Comparison of ENCODE assay signal across 10 cellular contexts in the genomic region with DNA sequence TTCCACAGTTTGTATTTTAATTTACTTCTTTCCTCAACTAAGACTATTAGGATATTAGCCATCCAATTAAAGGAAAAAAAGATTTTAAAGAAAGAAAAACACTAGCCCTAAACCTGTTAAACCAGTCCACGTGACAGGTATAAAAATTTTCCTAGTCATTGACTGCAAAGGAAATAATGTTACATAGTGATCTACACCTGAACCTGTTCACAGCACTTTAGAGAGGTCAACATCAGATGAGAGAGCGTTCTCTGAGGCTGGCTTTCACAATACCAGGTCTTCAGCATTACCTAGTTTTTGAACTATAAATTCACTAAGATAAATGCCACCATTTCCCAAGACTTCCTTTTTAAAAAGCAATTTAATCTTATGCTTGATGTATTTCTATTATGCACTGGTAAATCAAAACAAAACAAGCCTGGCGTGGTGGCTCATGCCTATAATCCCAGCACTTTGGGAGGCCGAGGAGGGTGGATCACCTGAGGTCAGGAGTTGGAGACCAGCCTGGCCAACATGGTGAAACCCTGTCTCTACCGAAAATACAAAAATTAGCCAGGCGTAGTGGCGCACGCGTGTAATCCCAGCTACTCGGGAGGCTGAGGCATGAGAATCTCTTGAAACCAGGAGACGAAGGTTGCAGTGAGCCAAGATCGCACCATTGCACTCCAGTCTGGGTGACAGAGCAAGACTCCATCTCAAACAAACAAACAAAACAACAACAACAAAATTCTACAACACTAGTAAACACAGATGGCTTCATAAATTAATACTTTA. TPM values are rescaled to one million over a fixed set of nuclear protein-coding genes. Genes with fewer than 3 reads are reported as not detected.
DNase-seq lines count a peak whose midpoint lies in the region; ATAC-seq and TF ChIP-seq lines count a peak whose summit lies in the region.
"Not testable (repeated sequence)": the region's sequence is repeated elsewhere in the genome, so short reads cannot be mapped to it uniquely, and the experiment has no call there.
"Had no signal": no experiment of that assay in that cellular context is flagged by ENCODE, and none has a peak within 500 bp of the region (broad histone marks: within the 10 kb centered on the region; RNA-seq: fewer than 3 reads in every experiment).

No MANE protein-coding gene starts in this region.

- not testable (repeated sequence) for H2AFZ ChIP-seq in Loucy (ENCODE audit: low read length)

- H3K36me3 ChIP-seq in ES-I3 (ENCODE audit: insufficient read depth, low read length); Loucy (ENCODE audit: insufficient read depth, low read length); right lobe of liver; prostate gland: not testable (repeated sequence)

- H3K9me3 Mint-ChIP-seq in T-helper 1 cell treated with Interleukin-12 subunit alpha and Interleukin-12 subunit beta and Interleukin-4 antibody, amounts not matched to agents 30 μg/mL and 1 μg/mL, for 36 hours; activated naive CD8-positive, alpha-beta T cell (ENCODE audit: low read depth): not testable (repeated sequence)

- H3K4me1 ChIP-seq in ES-I3 (ENCODE audit: insufficient read depth, low read length): peaks cover 22% of the 10 kb centered on the region
- H3K4me1 ChIP-seq in Loucy (ENCODE audit: insufficient read depth, low read length, poor library complexity, severe bottlenecking): peaks cover 42% of the 10 kb centered on the region
- H3K4me1 ChIP-seq in right lobe of liver: peaks cover 0 to 32% (median 9%) of the 10 kb centered on the region in 4 donors
- not testable (repeated sequence) for H3K4me1 ChIP-seq in prostate gland (replicated peaks)

- not testable (repeated sequence) for H3K27ac Mint-ChIP-seq in T-helper 1 cell treated with Interleukin-12 subunit alpha and Interleukin-12 subunit beta and Interleukin-4 antibody, amounts not matched to agents 30 μg/mL and 1 μg/mL, for 36 hours; activated naive CD8-positive, alpha-beta T cell

- peaks cover 22% of the 10 kb centered on the region for H4K20me1 ChIP-seq in Loucy (ENCODE audit: insufficient read depth, low read length, poor library complexity, severe bottlenecking)

- peaks cover 28% of the 10 kb centered on the region for H3K4me1 Mint-ChIP-seq in T-helper 1 cell treated with Interleukin-12 subunit alpha and Interleukin-12 subunit beta and Interleukin-4 antibody, amounts not matched to agents 30 μg/mL and 1 μg/mL, for 36 hours (ENCODE audit: low read depth)
- H3K4me1 Mint-ChIP-seq in activated naive CD8-positive, alpha-beta T cell (ENCODE audit: low read depth): peaks cover 22% of the 10 kb centered on the region

- H3K36me3 Mint-ChIP-seq in T-helper 1 cell treated with Interleukin-12 subunit alpha and Interleukin-12 subunit beta and Interleukin-4 antibody, amounts not matched to agents 30 μg/mL and 1 μg/mL, for 36 hours (ENCODE audit: low read depth); activated naive CD8-positive, alpha-beta T cell: not testable (repeated sequence)

- peaks cover 66% of the 10 kb centered on the region for H3K79me2 ChIP-seq in Loucy (ENCODE audit: insufficient read depth, low read length)

- H3K9me2 ChIP-seq in Loucy (replicated peaks; ENCODE audit: low read depth, low read length): not testable (repeated sequence)

- not testable (repeated sequence) for TF ChIP-seq CTCF in Loucy (conservative IDR thresholded peaks at IDR 0.05; ENCODE audit: low read length); right lobe of liver (IDR thresholded peaks at IDR 0.05); prostate gland (IDR thresholded peaks at IDR 0.05)

- H3K4me3 Mint-ChIP-seq in T-helper 1 cell treated with Interleukin-12 subunit alpha and Interleukin-12 subunit beta and Interleukin-4 antibody, amounts not matched to agents 30 μg/mL and 1 μg/mL, for 36 hours: peak overlapping the region; percentile 91
- H3K4me3 Mint-ChIP-seq in activated naive CD8-positive, alpha-beta T cell: peak overlapping the region; percentile 97

- H3K27me3 ChIP-seq in Loucy (ENCODE audit: insufficient read depth, low read length, poor library complexity, severe bottlenecking); right lobe of liver; prostate gland (replicated peaks; ENCODE audit: insufficient read depth): not testable (repeated sequence)

- 52% methylated on average over 12 of the region's 12 CpGs for WGBS in right lobe of liver (ENCODE audit: insufficient coverage, low coverage, low lambda C conversion rate, missing lambda C conversion rate)
- 75% methylated on average over 12 of the region's 12 CpGs for WGBS in prostate gland

- DNase-seq in epithelial cell of prostate (ENCODE audit: low read depth, low spot score); right lobe of liver: not testable (repeated sequence)
- DNase-seq in prostate gland (ENCODE audit: low spot score): peak; percentile 11

- H3K9me3 ChIP-seq in ES-I3 (ENCODE audit: control insufficient read depth, insufficient read depth, low read length); Loucy (ENCODE audit: insufficient read depth, low read depth, low read length); right lobe of liver; prostate gland: not testable (repeated sequence)

- ATAC-seq in right lobe of liver: not testable (repeated sequence)

- H3F3A ChIP-seq in Loucy (ENCODE audit: low read depth): not testable (repeated sequence)

- H3K27me3 Mint-ChIP-seq in T-helper 1 cell treated with Interleukin-12 subunit alpha and Interleukin-12 subunit beta and Interleukin-4 antibody, amounts not matched to agents 30 μg/mL and 1 μg/mL, for 36 hours (ENCODE audit: low read depth); activated naive CD8-positive, alpha-beta T cell: not testable (repeated sequence)

- TF ChIP-seq POLR2A in right lobe of liver (IDR thresholded peaks at IDR 0.05); prostate gland (IDR thresholded peaks at IDR 0.05): not testable (repeated sequence)

- peak overlapping the region; percentile 87 for H3K4me2 ChIP-seq in Loucy (ENCODE audit: low read depth, low read length, poor library complexity, severe bottlenecking)

- H3K27ac ChIP-seq in epithelial cell of prostate (peak overlapping the region; percentile 94), right lobe of liver (peak overlapping the region in 1 of 3 donors; percentile 82), prostate gland (peak overlapping the region; percentile 92 to 94)

- intact Hi-C loops in right lobe of liver (cut with DNase I): not testable (repeated sequence)
- intact Hi-C loops in prostate gland (cut with DNase I): loop anchor here (5.0 to 10.0 kb wide), 2 partner anchors 55 to 822 kb away; partner anchors contain the start of genes MYO19 and PIGW

- H3K9ac ChIP-seq in ES-I3 (ENCODE audit: low read depth, low read length): peak overlapping the region; percentile 95; the same call in 1 of the 2 replicates
- peak overlapping the region; percentile 91 for H3K9ac ChIP-seq in Loucy (ENCODE audit: low read depth, low read length, poor library complexity, severe bottlenecking)

- H3K4me3 ChIP-seq in Loucy (ENCODE audit: low read length, poor library complexity, severe bottlenecking) (peak overlapping the region; percentile 93), right lobe of liver (peak overlapping the region in 2 of 3 donors; percentile 57 to 98), prostate gland (peak overlapping the region; percentile 9 to 87)

RNA-seq across cellular contexts. Expression of gene C17orf78, which starts 18.8 kb away (rescaled TPM):
- total RNA-seq in right lobe of liver (not detected), prostate gland (not detected)
- total RNA-seq: activated naive CD4-positive, alpha-beta T cell treated with anti-CD3 and anti-CD28 coated beads, Interleukin-2, amount 50 U/mL, for 72 hours; posterior vena cava; urinary bladder had no signal

RNA-seq across cellular contexts. Expression of gene ACACA, which starts 49.7 kb away (rescaled TPM):
- 10 to 100 TPM; 14.6 to 56.4 (median 27.1) TPM for total RNA-seq in right lobe of liver
- total RNA-seq in prostate gland: 10 to 100 TPM; 54.2 to 71.3 TPM

RNA-seq across cellular contexts. Expression of gene TADA2A, which starts 49.7 kb away (rescaled TPM):
- total RNA-seq in right lobe of liver: 1 to 10 TPM; 5.2 to 9.6 (median 7.4) TPM
- 10 to 100 TPM; 13.0 to 29.7 TPM for total RNA-seq in prostate gland
